ENCODE assay signal across 1 cellular context in genomic region chr19:2810141-2811091, GRCh38.
TF ChIP-seq lines count a peak whose summit lies in the region.

No MANE protein-coding gene starts in this region.

TF ChIP-seq in HEK293, 187 proteins besides CTCF, POLR2A, EP300 and RAD21 (continued from another document):
- peak; percentile 42; the same call in 1 of the 2 replicates for TF ChIP-seq ZIC2 (tag by site-specific recombination; IDR thresholded peaks at IDR 0.05)
